Comparison of ENCODE assay signal across 8 cellular contexts in the genomic region with DNA sequence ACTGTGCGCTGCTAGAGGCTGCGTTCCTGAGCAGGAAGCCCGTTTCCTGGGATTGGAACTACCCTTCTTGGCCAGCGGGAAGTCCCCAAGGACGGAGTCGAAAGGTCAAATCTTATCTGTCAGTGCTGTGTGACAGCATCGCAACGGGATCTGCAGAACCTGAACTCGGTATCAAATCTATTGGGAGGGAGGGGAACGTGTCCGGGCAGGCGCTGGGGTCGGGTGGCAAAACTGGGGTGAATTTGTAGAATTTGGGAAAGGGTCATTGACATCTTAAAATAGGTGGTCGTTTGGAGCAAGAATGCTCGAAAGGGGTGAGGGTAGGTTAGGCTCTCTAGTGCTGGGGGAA. TPM values are rescaled to one million over a fixed set of nuclear protein-coding genes. Genes with fewer than 3 reads are reported as not detected.
DNase-seq lines count a peak whose midpoint lies in the region; FAIRE-seq and TF ChIP-seq lines count a peak whose summit lies in the region.

No MANE protein-coding gene starts in this region.

- H4K20me1 ChIP-seq in keratinocyte (ENCODE audit: control insufficient read depth, extremely low read depth, insufficient read depth, low read length): no peaks in the 10 kb centered on the region

- H3K27ac ChIP-seq in keratinocyte (ENCODE audit: control insufficient read depth, insufficient read depth, low read length): peak overlapping the region; percentile 18
- H3K27ac ChIP-seq in suprapubic skin: peak overlapping the region; percentile 94

- H3K9me3 Mint-ChIP-seq in T-helper 1 cell treated with Interleukin-12 subunit alpha and Interleukin-12 subunit beta and Interleukin-4 antibody, amounts not matched to agents 30 μg/mL and 1 μg/mL, for 36 hours: no peaks in the 10 kb centered on the region
- no peaks in the 10 kb centered on the region for H3K9me3 Mint-ChIP-seq in activated T-helper 1 cell treated with anti-CD3 and anti-CD28 coated beads, Interleukin-12 subunit alpha, Interleukin-12 subunit beta, Interleukin-2, Interleukin-4 antibody, amounts not matched to agents 30 ng/mL and 10 ng/mL and 1 ng/mL, durations not matched to agents 14 hours and 24 hours and 36 hours

- peaks cover 19% of the 10 kb centered on the region for H3K36me3 Mint-ChIP-seq in T-helper 1 cell treated with Interleukin-12 subunit alpha and Interleukin-12 subunit beta and Interleukin-4 antibody, amounts not matched to agents 30 μg/mL and 1 μg/mL, for 36 hours (ENCODE audit: low read depth)
- H3K36me3 Mint-ChIP-seq in activated T-helper 1 cell treated with anti-CD3 and anti-CD28 coated beads, Interleukin-12 subunit alpha, Interleukin-12 subunit beta, Interleukin-2, Interleukin-4 antibody, amounts not matched to agents 30 ng/mL and 10 ng/mL and 1 ng/mL, durations not matched to agents 14 hours and 24 hours and 36 hours (ENCODE audit: low read depth): peaks cover 9% of the 10 kb centered on the region

- peak overlapping the region; percentile 100 for H3K4me3 Mint-ChIP-seq in T-helper 1 cell treated with Interleukin-12 subunit alpha and Interleukin-12 subunit beta and Interleukin-4 antibody, amounts not matched to agents 30 μg/mL and 1 μg/mL, for 36 hours
- H3K4me3 Mint-ChIP-seq in activated T-helper 1 cell treated with anti-CD3 and anti-CD28 coated beads, Interleukin-12 subunit alpha, Interleukin-12 subunit beta, Interleukin-2, Interleukin-4 antibody, amounts not matched to agents 30 ng/mL and 10 ng/mL and 1 ng/mL, durations not matched to agents 14 hours and 24 hours and 36 hours: peak overlapping the region; percentile 100

- peaks cover 10% of the 10 kb centered on the region for H3K27me3 Mint-ChIP-seq in T-helper 1 cell treated with Interleukin-12 subunit alpha and Interleukin-12 subunit beta and Interleukin-4 antibody, amounts not matched to agents 30 μg/mL and 1 μg/mL, for 36 hours (ENCODE audit: low read depth)
- H3K27me3 Mint-ChIP-seq in activated T-helper 1 cell treated with anti-CD3 and anti-CD28 coated beads, Interleukin-12 subunit alpha, Interleukin-12 subunit beta, Interleukin-2, Interleukin-4 antibody, amounts not matched to agents 30 ng/mL and 10 ng/mL and 1 ng/mL, durations not matched to agents 14 hours and 24 hours and 36 hours (ENCODE audit: insufficient read depth): peaks cover 4% of the 10 kb centered on the region

- no peaks in the 10 kb centered on the region for H3K27me3 ChIP-seq in keratinocyte (ENCODE audit: control insufficient read depth, extremely low read depth, insufficient read depth, low read length)
- H3K27me3 ChIP-seq in suprapubic skin: no peaks in the 10 kb centered on the region

- TF ChIP-seq CTCF in keratinocyte (optimal IDR thresholded peaks at IDR 0.05 in 1 of 3, IDR thresholded peaks at IDR 0.05 in 1 of 3, conservative IDR thresholded peaks at IDR 0.05 in 1 of 3; ENCODE audit: extremely low read depth in 1 of 3, insufficient read depth in 2 of 3, low read length in 3 of 3) (no peak), suprapubic skin (IDR thresholded peaks at IDR 0.05) (no peak)

- FAIRE-seq in keratinocyte (lab: Jason Lieb, UNC): no peak

- H3K9me3 ChIP-seq in keratinocyte (ENCODE audit: control insufficient read depth, low read depth, low read length): no peaks in the 10 kb centered on the region
- no peaks in the 10 kb centered on the region for H3K9me3 ChIP-seq in suprapubic skin

- H3K4me1 Mint-ChIP-seq in T-helper 1 cell treated with Interleukin-12 subunit alpha and Interleukin-12 subunit beta and Interleukin-4 antibody, amounts not matched to agents 30 μg/mL and 1 μg/mL, for 36 hours (ENCODE audit: low read depth): peaks cover 38% of the 10 kb centered on the region
- peaks cover 45% of the 10 kb centered on the region for H3K4me1 Mint-ChIP-seq in activated T-helper 1 cell treated with anti-CD3 and anti-CD28 coated beads, Interleukin-12 subunit alpha, Interleukin-12 subunit beta, Interleukin-2, Interleukin-4 antibody, amounts not matched to agents 30 ng/mL and 10 ng/mL and 1 ng/mL, durations not matched to agents 14 hours and 24 hours and 36 hours (ENCODE audit: low read depth)

- H3K4me3 ChIP-seq in keratinocyte (ENCODE audit: control insufficient read depth in 2 of 3, extremely low read depth in 1 of 3, insufficient read depth in 2 of 3, low read depth in 1 of 3, low read length in 3 of 3): peak overlapping the region; percentile 73 to 90 (median 84)
- peak overlapping the region; percentile 79 for H3K4me3 ChIP-seq in suprapubic skin

- H2AFZ ChIP-seq in keratinocyte (ENCODE audit: control insufficient read depth, low read length): peak overlapping the region; percentile 98

- peaks cover 36% of the 10 kb centered on the region for H3K79me2 ChIP-seq in keratinocyte (ENCODE audit: control insufficient read depth, insufficient read depth, low read length)

- peak overlapping the region; percentile 100 for H3K27ac Mint-ChIP-seq in T-helper 1 cell treated with Interleukin-12 subunit alpha and Interleukin-12 subunit beta and Interleukin-4 antibody, amounts not matched to agents 30 μg/mL and 1 μg/mL, for 36 hours
- H3K27ac Mint-ChIP-seq in activated T-helper 1 cell treated with anti-CD3 and anti-CD28 coated beads, Interleukin-12 subunit alpha, Interleukin-12 subunit beta, Interleukin-2, Interleukin-4 antibody, amounts not matched to agents 30 ng/mL and 10 ng/mL and 1 ng/mL, durations not matched to agents 14 hours and 24 hours and 36 hours: peak overlapping the region; percentile 100

- no peak for TF ChIP-seq POLR2A in suprapubic skin (IDR thresholded peaks at IDR 0.05)

- no peak for TF ChIP-seq EP300 in suprapubic skin (IDR thresholded peaks at IDR 0.05)

- intact Hi-C loops in activated T-helper 1 cell treated with anti-CD3 and anti-CD28 coated beads, Interleukin-12 subunit alpha, Interleukin-12 subunit beta, Interleukin-2, Interleukin-4 antibody, amounts not matched to agents 30 ng/mL and 10 ng/mL and 1 ng/mL, durations not matched to agents 14 hours and 24 hours and 36 hours (cut with micrococcal nuclease): loop anchor here (1.0 to 10.0 kb wide), 9 partner anchors 16 to 1609 kb away; partner anchors contain the start of genes RNF2, SWT1 and TRMT1L

- H3K4me1 ChIP-seq in keratinocyte (ENCODE audit: control insufficient read depth, extremely low read depth, insufficient read depth, low read length): peaks cover 26% of the 10 kb centered on the region
- H3K4me1 ChIP-seq in suprapubic skin: peaks cover 45% of the 10 kb centered on the region

- peak overlapping the region; percentile 96 for H3K4me2 ChIP-seq in keratinocyte (ENCODE audit: control insufficient read depth, extremely low read depth, insufficient read depth, low read depth, low read length)

- 3% methylated on average over 15 of the region's 15 CpGs for WGBS in suprapubic skin

- dilution Hi-C loops in keratinocyte (cut with MboI; ENCODE audit: extremely low pct_ligation_motif_present, low sequenced_read_pairs): no loop called here

- H3K9me1 ChIP-seq in keratinocyte (ENCODE audit: control insufficient read depth, extremely low read depth, insufficient read depth, low read length): no peaks in the 10 kb centered on the region

- no peak for DNase-seq in T-helper 1 cell
- no peak for DNase-seq in activated T-helper 1 cell treated with anti-CD3 and anti-CD28 coated beads, Interleukin-12 subunit alpha, Interleukin-12 subunit beta, Interleukin-2, Interleukin-4 antibody, amounts not matched to agents 30 ng/mL and 10 ng/mL and 1 ng/mL, durations not matched to agents 14 hours and 24 hours and 36 hours (ENCODE audit: low spot score)
- DNase-seq in keratinocyte (ENCODE audit: low read depth, low spot score): no peak
- DNase-seq in suprapubic skin (ENCODE audit: low spot score in 2 of 2): no peak
- DNase-seq in activated gamma-delta T cell (lab: John Stamatoyannopoulos, UW): no peak
- no peak for DNase-seq in HuH-7.5 (ENCODE audit: low spot score)
- DNase-seq in stimulated activated naive CD4-positive, alpha-beta T cell treated with Interleukin-2 at 50 U/mL for 16 hours (lab: John Stamatoyannopoulos, UW): no peak

- H3K36me3 ChIP-seq in keratinocyte (ENCODE audit: control insufficient read depth in 2 of 2, extremely low read depth in 1 of 2, insufficient read depth in 2 of 2, low read length in 2 of 2) (peaks cover under 1 to 8% of the 10 kb centered on the region in 2 experiments), suprapubic skin (no peaks in the 10 kb centered on the region)

- peak overlapping the region; percentile 61 for H3K9ac ChIP-seq in keratinocyte (ENCODE audit: control insufficient read depth, extremely low read depth, insufficient read depth, low read length)

RNA-seq across cellular contexts. Expression of gene ARPC5, which starts 0.7 kb away (rescaled TPM):
- 146 and 154 TPM in 2 replicates for total RNA-seq in activated T-helper 1 cell treated with anti-CD3 and anti-CD28 coated beads, Interleukin-12 subunit alpha, Interleukin-12 subunit beta, Interleukin-2, Interleukin-4 antibody, amounts not matched to agents 30 ng/mL and 10 ng/mL and 1 ng/mL, durations not matched to agents 14 hours and 24 hours and 36 hours
- 146 to 255 TPM (median 184 TPM) in 3 replicates for polyA plus RNA-seq in keratinocyte
- polyA plus RNA-seq in keratinocyte (2011; ENCODE audit: low read depth): 353 TPM
- polyA plus RNA-seq in keratinocyte (2011; cell fraction: cytosol; rRNA removed): 117 and 198 TPM in 2 replicates
- 67.3 and 79.7 TPM in 2 replicates for polyA plus RNA-seq in keratinocyte (2011; cell fraction: nucleus; rRNA removed)
- polyA plus RNA-seq in keratinocyte (2012; ENCODE audit: low replicate concordance): 164 and 231 TPM in 2 replicates
- polyA minus RNA-seq in keratinocyte: 45.8 to 71.8 TPM (median 53.7 TPM) in 3 replicates
- polyA minus RNA-seq in keratinocyte (2011; cell fraction: cytosol; rRNA and poly(A)+ RNA removed): 207 TPM
- polyA minus RNA-seq in keratinocyte (2011; cell fraction: nucleus; rRNA and poly(A)+ RNA removed): 39.7 and 64.8 TPM in 2 replicates
- total RNA-seq in suprapubic skin: 10 to 100 TPM; 45.1 to 66.9 (median 52.5) TPM

RNA-seq across cellular contexts. Expression of gene APOBEC4, which starts 16.8 kb away (rescaled TPM):
- not detected in 2 replicates for total RNA-seq in activated T-helper 1 cell treated with anti-CD3 and anti-CD28 coated beads, Interleukin-12 subunit alpha, Interleukin-12 subunit beta, Interleukin-2, Interleukin-4 antibody, amounts not matched to agents 30 ng/mL and 10 ng/mL and 1 ng/mL, durations not matched to agents 14 hours and 24 hours and 36 hours
- polyA plus RNA-seq in keratinocyte: not detected in 3 replicates
- not detected for polyA plus RNA-seq in keratinocyte (2011; ENCODE audit: low read depth)
- not detected in 2 replicates for polyA plus RNA-seq in keratinocyte (2011; cell fraction: cytosol; rRNA removed)
- not detected in 2 replicates for polyA plus RNA-seq in keratinocyte (2011; cell fraction: nucleus; rRNA removed)
- not detected in 2 replicates for polyA plus RNA-seq in keratinocyte (2012; ENCODE audit: low replicate concordance)
- polyA minus RNA-seq in keratinocyte: not detected in 3 replicates
- not detected for polyA minus RNA-seq in keratinocyte (2011; cell fraction: cytosol; rRNA and poly(A)+ RNA removed)
- not detected in 2 replicates for polyA minus RNA-seq in keratinocyte (2011; cell fraction: nucleus; rRNA and poly(A)+ RNA removed)
- total RNA-seq in suprapubic skin: not detected

RNA-seq across cellular contexts. Expression of gene NCF2, which starts 46.0 kb away (rescaled TPM):
- 4.8 and 5.9 TPM in 2 replicates for total RNA-seq in activated T-helper 1 cell treated with anti-CD3 and anti-CD28 coated beads, Interleukin-12 subunit alpha, Interleukin-12 subunit beta, Interleukin-2, Interleukin-4 antibody, amounts not matched to agents 30 ng/mL and 10 ng/mL and 1 ng/mL, durations not matched to agents 14 hours and 24 hours and 36 hours
- 8.3 to 12.6 TPM (median 9.2 TPM) in 3 replicates for polyA plus RNA-seq in keratinocyte
- 63.3 TPM for polyA plus RNA-seq in keratinocyte (2011; ENCODE audit: low read depth)
- polyA plus RNA-seq in keratinocyte (2011; cell fraction: cytosol; rRNA removed): 10.0 and 12.3 TPM in 2 replicates
- polyA plus RNA-seq in keratinocyte (2011; cell fraction: nucleus; rRNA removed): 13.1 and 17.8 TPM in 2 replicates
- polyA plus RNA-seq in keratinocyte (2012; ENCODE audit: low replicate concordance): 7.0 and 67.9 TPM in 2 replicates
- 5.3 to 21.6 TPM (median 7.5 TPM) in 3 replicates for polyA minus RNA-seq in keratinocyte
- polyA minus RNA-seq in keratinocyte (2011; cell fraction: cytosol; rRNA and poly(A)+ RNA removed): 8.4 TPM
- polyA minus RNA-seq in keratinocyte (2011; cell fraction: nucleus; rRNA and poly(A)+ RNA removed): 6.8 and 9.6 TPM in 2 replicates
- total RNA-seq in suprapubic skin: 10 to 100 TPM; 16.9 to 48.3 (median 33.9) TPM
